In genomic region chr12:53120685-53121525, GRCh38 we compare ENCODE assay signal across 1 cellular context.
TF ChIP-seq lines count a peak whose summit lies in the region.

No MANE protein-coding gene starts in this region.

TF ChIP-seq in IMR-90, 13 proteins besides CTCF, POLR2A, EP300 and RAD21 (continued from another document):
- TF ChIP-seq ELK1 (IDR thresholded peaks at IDR 0.05; ENCODE audit: borderline replicate concordance, low read depth, low read length): no peak
- TF ChIP-seq CHD1 (IDR thresholded peaks at IDR 0.05; ENCODE audit: low read depth, low read length): no peak
- TF ChIP-seq BHLHE40 (IDR thresholded peaks at IDR 0.05; ENCODE audit: low read depth, low read length): no peak
- no peak for TF ChIP-seq USF2 (IDR thresholded peaks at IDR 0.05; ENCODE audit: low read depth, low read length)
- no peak for TF ChIP-seq NFE2L2 (IDR thresholded peaks at IDR 0.05; ENCODE audit: low read depth, low read length)
- no peak for TF ChIP-seq FOS (IDR thresholded peaks at IDR 0.05; ENCODE audit: low read depth, low read length)
- TF ChIP-seq RFX5 (IDR thresholded peaks at IDR 0.05; ENCODE audit: low read depth, low read length): no peak
- no peak for TF ChIP-seq CEBPB (IDR thresholded peaks at IDR 0.05; ENCODE audit: low read depth, low read length)
TF ChIP-seq in IMR-90: peak in this region for 0.
